11 cellular contexts compared by ENCODE assay signal in genomic region chrX:109782994-109783711, GRCh38. TPM values are rescaled to one million over a fixed set of nuclear protein-coding genes. Genes with fewer than 3 reads are reported as not detected.
DNase-seq lines count a peak whose midpoint lies in the region; ATAC-seq and TF ChIP-seq lines count a peak whose summit lies in the region.
"Had no signal": no experiment of that assay in that cellular context is flagged by ENCODE, and none has a peak within 500 bp of the region (broad histone marks: within the 10 kb centered on the region; RNA-seq: fewer than 3 reads in every experiment).

No MANE protein-coding gene starts in this region.

- H3K36me3 ChIP-seq in MM.1S (replicated peaks; ENCODE audit: insufficient read depth, low read length), result no peaks in the 10 kb centered on the region
- H3K36me3 ChIP-seq: cardiac muscle cell, SJSA1 had no signal

- H3K9me3 ChIP-seq in MM.1S (replicated peaks; ENCODE audit: insufficient read depth, low read length), result no peaks in the 10 kb centered on the region
- H3K9me3 ChIP-seq: A549, SJSA1 had no signal

- peak overlapping the region; percentile 61 for H3K9ac ChIP-seq in MM.1S (ENCODE audit: low read length)

- H3K27me3 Mint-ChIP-seq in activated CD4-positive, alpha-beta T cell treated with anti-CD3 and anti-CD28 coated beads for 36 hours, result no peaks in the 10 kb centered on the region

- no peaks in the 10 kb centered on the region for H3K79me2 ChIP-seq in MM.1S (ENCODE audit: low read length)

- CTCF ChIA-PET in activated CD4-positive, alpha-beta T cell treated with anti-CD3 and anti-CD28 coated beads for 36 hours (lab: Charles Lee), result interaction anchor here (1.3 to 1.9 kb wide), 3 partner anchors 13 to 74 kb away, joined by 3 to 5 read pairs (median 3); no protein-coding TSS in a partner anchor

- no peaks in the 10 kb centered on the region for H3K27me3 ChIP-seq in MM.1S (replicated peaks; ENCODE audit: insufficient read depth, low read length)
- H3K27me3 ChIP-seq: cardiac muscle cell, SJSA1 had no signal

- POLR2A ChIA-PET in activated CD4-positive, alpha-beta T cell treated with anti-CD3 and anti-CD28 coated beads for 36 hours (lab: Charles Lee), result no interaction called here

- H3K27ac ChIP-seq in MM.1S (ENCODE audit: low read length), result peak overlapping the region; percentile 98
- H3K27ac ChIP-seq: A549, cardiac muscle cell, SJSA1 had no signal

- peak; percentile 17 for DNase-seq in activated CD4-positive, alpha-beta T cell treated with anti-CD3 and anti-CD28 coated beads for 36 hours
- DNase-seq in activated CD4-positive, alpha-beta T cell treated with anti-CD3 and anti-CD28 coated beads, Interleukin-2, amount 50 U/mL, for 1 hour, result no peak
- DNase-seq in MM.1S (peak; percentile 80), cerebellum (ENCODE audit: low spot score) (no peak), NCI-H2227 treated with DMSO at 0.1 percent for 48 hours (lab: John Stamatoyannopoulos, UW) (no peak), H4 (ENCODE audit: low spot score) (no peak)
- peak; percentile 30 for DNase-seq in stimulated activated CD8-positive, alpha-beta memory T cell treated with anti-CD3 and anti-CD28 coated beads, Interleukin-4, amount 100 ng/mL, for 48 hours

- H3K9me3 Mint-ChIP-seq in activated CD4-positive, alpha-beta T cell treated with anti-CD3 and anti-CD28 coated beads for 36 hours (ENCODE audit: low read depth), result no peaks in the 10 kb centered on the region

- peak overlapping the region; percentile 53 for H3K4me3 Mint-ChIP-seq in activated CD4-positive, alpha-beta T cell treated with anti-CD3 and anti-CD28 coated beads for 36 hours

- H3K4me2 ChIP-seq in MM.1S (ENCODE audit: low read depth, low read length), result peak overlapping the region; percentile 96
- H3K4me2 ChIP-seq: A549 had no signal

- peaks cover 16% of the 10 kb centered on the region for H3K4me1 Mint-ChIP-seq in activated CD4-positive, alpha-beta T cell treated with anti-CD3 and anti-CD28 coated beads for 36 hours

- H3K4me1 ChIP-seq in MM.1S (ENCODE audit: low read length), result peaks cover 23% of the 10 kb centered on the region
- H3K4me1 ChIP-seq: A549, SJSA1 had no signal

- TF ChIP-seq CTCF in MM.1S (IDR thresholded peaks at IDR 0.05; ENCODE audit: low read length), result no peak

- no peaks in the 10 kb centered on the region for H4K20me1 ChIP-seq in MM.1S (ENCODE audit: insufficient read depth, low read length)

- intact Hi-C loops in activated CD4-positive, alpha-beta T cell treated with anti-CD3 and anti-CD28 coated beads for 36 hours (cut with DNase I, micrococcal nuclease), result loop anchor here (1.0 to 2.0 kb wide), 2 partner anchors 57 to 58 kb away; no protein-coding TSS in a partner anchor

- H3K36me3 Mint-ChIP-seq in activated CD4-positive, alpha-beta T cell treated with anti-CD3 and anti-CD28 coated beads for 36 hours (ENCODE audit: low read depth), result no peaks in the 10 kb centered on the region

- peak overlapping the region; percentile 90 for H2AFZ ChIP-seq in MM.1S (ENCODE audit: low read length)

- no peaks in the 10 kb centered on the region for H3K9me2 ChIP-seq in MM.1S (replicated peaks; ENCODE audit: insufficient read depth, low read length)

- peaks cover 23% of the 10 kb centered on the region for H3F3A ChIP-seq in MM.1S (ENCODE audit: insufficient read depth, low read length)

- H3K27ac Mint-ChIP-seq in activated CD4-positive, alpha-beta T cell treated with anti-CD3 and anti-CD28 coated beads for 36 hours, result peak overlapping the region; percentile 96

- peak overlapping the region; percentile 60 for H3K4me3 ChIP-seq in MM.1S (ENCODE audit: low read length)
- H3K4me3 ChIP-seq: A549, cardiac muscle cell, SJSA1 had no signal

- peak; percentile 84 for ATAC-seq in activated CD4-positive, alpha-beta T cell treated with anti-CD3 and anti-CD28 coated beads for 36 hours
- ATAC-seq in HG02571 (IDR thresholded peaks at IDR 0.05; ENCODE audit: unreplicated experiment), result peak; percentile 84
- ATAC-seq: A549 had no signal

RNA-seq across cellular contexts. Expression of gene ACSL4, which starts 50.1 kb away (rescaled TPM):
- total RNA-seq in activated CD4-positive, alpha-beta T cell treated with anti-CD3 and anti-CD28 coated beads for 36 hours, result 10 to 100 TPM; 44.0 to 64.5 TPM
- total RNA-seq in cerebellum, result 96.2 TPM
- total RNA-seq in H4 (2014; rRNA removed; shearing (Covaris generic)), result 46.6 and 59.7 TPM in 2 replicates

Comparison
In these comparisons a context has a peak if more than half of its experiments do, and no peak if none do; other contexts are left out.
1. DNase-seq: peak in activated CD4-positive, alpha-beta T cell treated with anti-CD3 and anti-CD28 coated beads for 36 hours (single experiment), MM.1S (single experiment) and stimulated activated CD8-positive, alpha-beta memory T cell treated with anti-CD3 and anti-CD28 coated beads, Interleukin-4, amount 100 ng/mL, for 48 hours (single experiment); none in activated CD4-positive, alpha-beta T cell treated with anti-CD3 and anti-CD28 coated beads, Interleukin-2, amount 50 U/mL, for 1 hour (single experiment), cerebellum (single experiment), NCI-H2227 treated with DMSO at 0.1 percent for 48 hours (single experiment) and H4 (single experiment).